In genomic region chr17:18977646-18978045, GRCh38 we compare ENCODE assay signal across 2 cellular contexts.
A peak's percentile ranks its signal among the peaks of the same experiment; 100 is the strongest.
TF ChIP-seq lines count a peak whose summit lies in the region.

No MANE protein-coding gene starts in this region.

TF ChIP-seq in IMR-90, 13 proteins besides CTCF, POLR2A, EP300 and RAD21:
- no peak for TF ChIP-seq RFX5 (IDR thresholded peaks at IDR 0.05; ENCODE audit: low read depth, low read length)
- no peak for TF ChIP-seq CHD1 (IDR thresholded peaks at IDR 0.05; ENCODE audit: low read depth, low read length)
- no peak for TF ChIP-seq ELK1 (IDR thresholded peaks at IDR 0.05; ENCODE audit: borderline replicate concordance, low read depth, low read length)
- TF ChIP-seq CEBPB (IDR thresholded peaks at IDR 0.05; ENCODE audit: low read depth, low read length), result no peak
- TF ChIP-seq NFE2L2 (IDR thresholded peaks at IDR 0.05; ENCODE audit: low read depth, low read length), result no peak
- no peak for TF ChIP-seq SMC3 (IDR thresholded peaks at IDR 0.05; ENCODE audit: low read depth, low read length)
- TF ChIP-seq RCOR1 (IDR thresholded peaks at IDR 0.05; ENCODE audit: insufficient replicate concordance, low read length), result no peak
- no peak for TF ChIP-seq FOS (IDR thresholded peaks at IDR 0.05; ENCODE audit: low read depth, low read length)
- no peak for TF ChIP-seq BHLHE40 (IDR thresholded peaks at IDR 0.05; ENCODE audit: low read depth, low read length)
- TF ChIP-seq MAZ (IDR thresholded peaks at IDR 0.05; ENCODE audit: borderline replicate concordance, low read depth, low read length), result no peak
TF ChIP-seq in IMR-90: peak in this region for 0.

TF ChIP-seq in HepG2, 621 proteins besides CTCF, POLR2A, EP300 and RAD21:
- TF ChIP-seq MYC (CRISPR knock-in tag; IDR thresholded peaks at IDR 0.05; ENCODE audit: borderline replicate concordance) (0 out of 2 replicates have a peak, but pooled peaks have one; percentile 16), AGO2 (optimal IDR thresholded peaks at IDR 0.05; ENCODE audit: low read depth, low read length) (peak; percentile 50), SP2 (CRISPR knock-in tag; IDR thresholded peaks at IDR 0.05) (no peak), ZNF558 (CRISPR knock-in tag; IDR thresholded peaks at IDR 0.05; ENCODE audit: borderline replicate concordance) (no peak)
TF ChIP-seq in HepG2: peak in this region for 2.
